8 cellular contexts compared by ENCODE assay signal in genomic region chr11:101129203-101129943, GRCh38. TPM values are rescaled to one million over a fixed set of nuclear protein-coding genes. Genes with fewer than 3 reads are reported as not detected.
DNase-seq lines count a peak whose midpoint lies in the region; ATAC-seq, FAIRE-seq and TF ChIP-seq lines count a peak whose summit lies in the region.

Gene PGR, minus strand, starts transcription at chr11:101129813. Its CDS starts 743 bp downstream, at chr11:101129070.

- H3K36me3 ChIP-seq in kidney (ENCODE audit: control insufficient read depth in 1 of 2, insufficient read depth in 2 of 2, low read length in 2 of 2), result no peaks in the 10 kb centered on the region
- no peaks in the 10 kb centered on the region for H3K36me3 ChIP-seq in spleen

- TF ChIP-seq CTCF in astrocyte of the cerebellum (IDR thresholded peaks at IDR 0.05; ENCODE audit: low read depth, low read length, missing control alignments) (no peak), kidney (IDR thresholded peaks at IDR 0.05; ENCODE audit: borderline replicate concordance, extremely low read depth, insufficient read depth) (no peak), spleen (IDR thresholded peaks at IDR 0.05 in 8 of 11, conservative IDR thresholded peaks at IDR 0.05 in 3 of 11) (no peak), D721Med (IDR thresholded peaks at IDR 0.05; ENCODE audit: insufficient read depth, missing control alignments) (no peak)

- peak within 1 kb of the TSS; percentile 9 for H3K4me3 ChIP-seq in astrocyte of the cerebellum (ENCODE audit: low read depth, low read length)
- peak within 1 kb of the TSS; percentile 48 to 77 for H3K4me3 ChIP-seq in kidney (ENCODE audit: low read length in 2 of 2)
- peak within 1 kb of the TSS; percentile 45 to 73 (median 52) for H3K4me3 ChIP-seq in spleen

- 2 to 7% (median 4%) methylated on average over 32 to 38 of the region's 38 CpGs for WGBS in spleen, 5 donors

- ATAC-seq in GM21367 (IDR thresholded peaks at IDR 0.05; ENCODE audit: unreplicated experiment), result no peak
- ATAC-seq in HG03571 (IDR thresholded peaks at IDR 0.05; ENCODE audit: unreplicated experiment), result no peak

- peak within 1 kb of the TSS in 1 of 2 donors; percentile 28 for H3K9ac ChIP-seq in kidney (ENCODE audit: low read length in 2 of 2)

- peaks cover 3 to 64% (median 26%) of the 10 kb centered on the region in 7 donors for H3K27me3 ChIP-seq in spleen (replicated peaks in 1 of 7)

- H3K27ac ChIP-seq in kidney (ENCODE audit: low read depth in 2 of 2, low read length in 2 of 2) (peak within 1 kb of the TSS in 1 of 2 donors; percentile 3), spleen (peak within 1 kb of the TSS in 6 of 8 donors; percentile 10 to 82 (median 74))

- in situ Hi-C loops in astrocyte of the cerebellum (cut with HindIII; ENCODE audit: low sequenced_read_pairs), result no loop called here

- intact Hi-C loops in kidney (cut with DNase I) (no loop called here), spleen (cut with DNase I; ENCODE audit: low total_unique reads) (no loop called here)

- H3K9me3 ChIP-seq in kidney (ENCODE audit: control insufficient read depth in 1 of 2, low read length in 2 of 2), result no peaks in the 10 kb centered on the region
- no peaks in the 10 kb centered on the region for H3K9me3 ChIP-seq in spleen

- no peaks in the 10 kb centered on the region for H3K4me1 ChIP-seq in kidney (ENCODE audit: control insufficient read depth in 1 of 2, insufficient read depth in 1 of 2, low read depth in 1 of 2, low read length in 2 of 2)
- peaks cover 0 to 26% (median 17%) of the 10 kb centered on the region in 6 donors for H3K4me1 ChIP-seq in spleen

- peak; percentile 72 for FAIRE-seq in HTR-8/SVneo (lab: Jason Lieb, UNC)
- no peak for FAIRE-seq in kidney (lab: Jason Lieb, UNC)
- FAIRE-seq in D721Med (lab: Jason Lieb, UNC), result no peak

- DNase-seq in HTR-8/SVneo (ENCODE audit: insufficient read length, low spot score) (peak; percentile 25), astrocyte of the cerebellum (ENCODE audit: low read depth) (no peak), kidney (peak; percentile 68), spleen (no peak), KG1 (lab: John Stamatoyannopoulos, UW) (no peak), D721Med (ENCODE audit: insufficient read length, low spot score) (no peak)

- TF ChIP-seq POLR2A in spleen (IDR thresholded peaks at IDR 0.05), result no peak

RNA-seq across cellular contexts. Expression of gene PGR, which starts in this region (rescaled TPM):
- total RNA-seq in kidney (1.3 TPM), spleen (1 to 10 TPM; 1.9 to 7.7 (median 5.2) TPM)
- polyA plus RNA-seq in kidney (ENCODE audit: insufficient read depth, low read depth, low replicate concordance) (0.60 TPM), spleen (under 1 TPM; 0.13 to 0.51 (median 0.20) TPM)

Comparison
In these comparisons a context has a peak if more than half of its experiments do, and no peak if none do; other contexts are left out.
1. DNase-seq: peak in HTR-8/SVneo (single experiment) and kidney (single experiment); none in astrocyte of the cerebellum (single experiment), spleen (single experiment), KG1 (single experiment) and D721Med (single experiment).
2. H3K4me3 ChIP-seq: peak in every context shown above with its lines; median percentile 62 in kidney; 52 in spleen; 9 in astrocyte of the cerebellum.